ENCODE assay signal across 1 cellular context in the genomic region with DNA sequence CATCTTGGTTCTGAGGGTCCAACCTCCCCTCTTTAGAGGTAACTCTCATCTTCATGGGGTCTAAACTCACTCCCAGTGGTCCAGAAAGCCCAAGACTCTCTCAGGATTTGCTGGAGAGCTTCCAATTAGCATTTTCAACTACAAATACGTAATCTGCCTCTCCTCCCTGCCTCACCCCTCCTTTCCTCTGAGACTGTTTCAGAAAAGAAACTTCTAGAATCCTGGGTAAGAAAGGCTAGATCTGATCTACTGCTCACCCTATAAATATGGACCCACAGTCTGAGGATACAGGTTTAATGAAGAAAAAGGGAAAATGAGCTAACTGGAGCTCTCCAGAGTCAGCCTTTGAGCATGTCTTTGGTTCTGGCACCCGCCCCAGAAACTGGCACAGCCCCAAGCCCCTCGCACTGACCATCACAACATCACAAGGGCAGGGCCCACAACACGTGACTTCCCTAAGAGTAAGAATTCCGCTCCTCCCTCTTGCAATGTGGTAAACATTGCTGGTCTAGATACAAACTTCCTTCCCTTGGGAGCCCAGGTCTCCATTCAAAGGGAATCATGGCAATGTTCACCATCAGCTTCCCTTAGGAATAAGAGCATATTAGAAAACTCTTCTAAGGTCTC.
A peak's percentile ranks its signal among the peaks of the same experiment; 100 is the strongest.
TF ChIP-seq lines count a peak whose summit lies in the region.

No MANE protein-coding gene starts in this region.

TF ChIP-seq in GM12878, 131 proteins besides CTCF, POLR2A, EP300 and RAD21:
- TF ChIP-seq MTA2 (IDR thresholded peaks at IDR 0.05; ENCODE audit: low read depth) (peak; percentile 4; the same call in 1 of the 2 replicates), ASH2L (IDR thresholded peaks at IDR 0.05; ENCODE audit: borderline replicate concordance, low read depth) (no peak), KAT2A (conservative IDR thresholded peaks at IDR 0.05; ENCODE audit: control insufficient read depth, low read depth, low read length) (no peak), ZBED1 (IDR thresholded peaks at IDR 0.05; ENCODE audit: borderline replicate concordance) (no peak)
- TF ChIP-seq, protein P1, sequence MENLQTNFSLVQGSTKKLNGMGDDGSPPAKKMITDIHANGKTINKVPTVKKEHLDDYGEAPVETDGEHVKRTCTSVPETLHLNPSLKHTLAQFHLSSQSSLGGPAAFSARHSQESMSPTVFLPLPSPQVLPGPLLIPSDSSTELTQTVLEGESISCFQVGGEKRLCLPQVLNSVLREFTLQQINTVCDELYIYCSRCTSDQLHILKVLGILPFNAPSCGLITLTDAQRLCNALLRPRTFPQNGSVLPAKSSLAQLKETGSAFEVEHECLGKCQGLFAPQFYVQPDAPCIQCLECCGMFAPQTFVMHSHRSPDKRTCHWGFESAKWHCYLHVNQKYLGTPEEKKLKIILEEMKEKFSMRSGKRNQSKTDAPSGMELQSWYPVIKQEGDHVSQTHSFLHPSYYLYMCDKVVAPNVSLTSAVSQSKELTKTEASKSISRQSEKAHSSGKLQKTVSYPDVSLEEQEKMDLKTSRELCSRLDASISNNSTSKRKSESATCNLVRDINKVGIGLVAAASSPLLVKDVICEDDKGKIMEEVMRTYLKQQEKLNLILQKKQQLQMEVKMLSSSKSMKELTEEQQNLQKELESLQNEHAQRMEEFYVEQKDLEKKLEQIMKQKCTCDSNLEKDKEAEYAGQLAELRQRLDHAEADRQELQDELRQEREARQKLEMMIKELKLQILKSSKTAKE (IDR thresholded peaks at IDR 0.05; ENCODE audit: low read depth, poor library complexity, severe bottlenecking), result no peak
- TF ChIP-seq, protein P2, sequence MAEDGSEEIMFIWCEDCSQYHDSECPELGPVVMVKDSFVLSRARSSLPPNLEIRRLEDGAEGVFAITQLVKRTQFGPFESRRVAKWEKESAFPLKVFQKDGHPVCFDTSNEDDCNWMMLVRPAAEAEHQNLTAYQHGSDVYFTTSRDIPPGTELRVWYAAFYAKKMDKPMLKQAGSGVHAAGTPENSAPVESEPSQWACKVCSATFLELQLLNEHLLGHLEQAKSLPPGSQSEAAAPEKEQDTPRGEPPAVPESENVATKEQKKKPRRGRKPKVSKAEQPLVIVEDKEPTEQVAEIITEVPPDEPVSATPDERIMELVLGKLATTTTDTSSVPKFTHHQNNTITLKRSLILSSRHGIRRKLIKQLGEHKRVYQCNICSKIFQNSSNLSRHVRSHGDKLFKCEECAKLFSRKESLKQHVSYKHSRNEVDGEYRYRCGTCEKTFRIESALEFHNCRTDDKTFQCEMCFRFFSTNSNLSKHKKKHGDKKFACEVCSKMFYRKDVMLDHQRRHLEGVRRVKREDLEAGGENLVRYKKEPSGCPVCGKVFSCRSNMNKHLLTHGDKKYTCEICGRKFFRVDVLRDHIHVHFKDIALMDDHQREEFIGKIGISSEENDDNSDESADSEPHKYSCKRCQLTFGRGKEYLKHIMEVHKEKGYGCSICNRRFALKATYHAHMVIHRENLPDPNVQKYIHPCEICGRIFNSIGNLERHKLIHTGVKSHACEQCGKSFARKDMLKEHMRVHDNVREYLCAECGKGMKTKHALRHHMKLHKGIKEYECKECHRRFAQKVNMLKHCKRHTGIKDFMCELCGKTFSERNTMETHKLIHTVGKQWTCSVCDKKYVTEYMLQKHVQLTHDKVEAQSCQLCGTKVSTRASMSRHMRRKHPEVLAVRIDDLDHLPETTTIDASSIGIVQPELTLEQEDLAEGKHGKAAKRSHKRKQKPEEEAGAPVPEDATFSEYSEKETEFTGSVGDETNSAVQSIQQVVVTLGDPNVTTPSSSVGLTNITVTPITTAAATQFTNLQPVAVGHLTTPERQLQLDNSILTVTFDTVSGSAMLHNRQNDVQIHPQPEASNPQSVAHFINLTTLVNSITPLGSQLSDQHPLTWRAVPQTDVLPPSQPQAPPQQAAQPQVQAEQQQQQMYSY (CRISPR knock-in tag; IDR thresholded peaks at IDR 0.05), result no peak
